Comparison of ENCODE assay signal across 26 cellular contexts in genomic region chr2:12515871-12516270, GRCh38.
"Had no signal": no experiment of that assay in that cellular context is flagged by ENCODE, and none has a peak within 500 bp of the region (broad histone marks: within the 10 kb centered on the region; RNA-seq: fewer than 3 reads in every experiment).

No MANE protein-coding gene starts in this region.

- DNase-seq: activated CD4-positive, alpha-beta memory T cell treated with anti-CD3 and anti-CD28 coated beads for 36 hours; activated CD4-positive, alpha-beta T cell treated with anti-CD3 and anti-CD28 coated beads, Interleukin-2, amount 10 ng/mL, durations not matched to agents 7 days and 5 days; activated CD4-positive, CD25-positive, alpha-beta regulatory T cell; activated CD8-positive, alpha-beta memory T cell treated with anti-CD3 and anti-CD28 coated beads for 24 hours; activated gamma-delta T cell treated with Interleukin-2 at 50 U/mL for 16 hours; activated naive CD4-positive, alpha-beta T cell treated with anti-CD3 and anti-CD28 coated beads, Interleukin-2, amount 50 U/mL, for 16 hours; activated naive CD8-positive, alpha-beta T cell treated with anti-CD3 and anti-CD28 coated beads, Interleukin-2, amount 10 ng/mL, durations not matched to agents 7 days and 5 days; activated T-cell treated with anti-CD3 and anti-CD28 coated beads, Interleukin-2, amount 50 U/mL, for 4 hours; adrenal gland; anterior cingulate cortex; central memory CD4-positive, alpha-beta T cell; KG1; NCI-H1092; NCI-H1417 treated with DMSO at 0.1 percent for 48 hours; NCI-H1694; NCI-H2081; NCI-H524; Peyer's patch; Right ventricle myocardium superior; SJCRH30; SK-N-SH; T1000 had no signal

- H3K9me3 Mint-ChIP-seq: activated CD4-positive, alpha-beta memory T cell treated with anti-CD3 and anti-CD28 coated beads for 36 hours; activated T-cell treated with anti-CD3 and anti-CD28 coated beads, Interleukin-2, amount 50 U/mL, for 4 hours had no signal

- H3K9ac ChIP-seq: SK-N-SH had no signal

- H3K27me3 ChIP-seq: adrenal gland, breast epithelium, Peyer's patch, SJCRH30 had no signal

- H3K4me1 ChIP-seq: breast epithelium, Peyer's patch, SJCRH30 had no signal

- H3K9me3 ChIP-seq: adrenal gland, breast epithelium, Peyer's patch, SJCRH30, SK-N-SH had no signal

- H3K4me3 ChIP-seq: adrenal gland, breast epithelium, Peyer's patch, SJCRH30 had no signal

- H3K27ac Mint-ChIP-seq: activated naive CD8-positive, alpha-beta T cell treated with anti-CD3 and anti-CD28 coated beads, Interleukin-2, amount 10 ng/mL, durations not matched to agents 7 days and 5 days; activated T-helper 2 cell treated with anti-CD3 and anti-CD28 coated beads, Interferon-gamma antibody, Interleukin-2, Interleukin-4, amounts not matched to agents 10 μg/mL and 5 μg/mL and 100 μg/mL, durations not matched to agents 14 hours and 24 hours and 36 hours had no signal

- H3K4me2 ChIP-seq: SK-N-SH had no signal

- H3K36me3 ChIP-seq: adrenal gland, breast epithelium, Peyer's patch, SJCRH30 had no signal

- H3K4me3 Mint-ChIP-seq: activated CD4-positive, alpha-beta memory T cell treated with anti-CD3 and anti-CD28 coated beads for 36 hours; activated CD4-positive, alpha-beta T cell treated with anti-CD3 and anti-CD28 coated beads, Interleukin-2, amount 10 ng/mL, durations not matched to agents 7 days and 5 days; activated naive CD8-positive, alpha-beta T cell treated with anti-CD3 and anti-CD28 coated beads, Interleukin-2, amount 10 ng/mL, durations not matched to agents 7 days and 5 days; activated T-cell treated with anti-CD3 and anti-CD28 coated beads, Interleukin-2, amount 50 U/mL, for 4 hours had no signal

- H3K27ac ChIP-seq: adrenal gland, breast epithelium, Peyer's patch, RWPE1, SJCRH30 had no signal

- H3K27me3 Mint-ChIP-seq: activated CD4-positive, alpha-beta memory T cell treated with anti-CD3 and anti-CD28 coated beads for 36 hours had no signal

- FAIRE-seq: TTC549 had no signal
